1 cellular context compared by ENCODE assay signal in the genomic region with DNA sequence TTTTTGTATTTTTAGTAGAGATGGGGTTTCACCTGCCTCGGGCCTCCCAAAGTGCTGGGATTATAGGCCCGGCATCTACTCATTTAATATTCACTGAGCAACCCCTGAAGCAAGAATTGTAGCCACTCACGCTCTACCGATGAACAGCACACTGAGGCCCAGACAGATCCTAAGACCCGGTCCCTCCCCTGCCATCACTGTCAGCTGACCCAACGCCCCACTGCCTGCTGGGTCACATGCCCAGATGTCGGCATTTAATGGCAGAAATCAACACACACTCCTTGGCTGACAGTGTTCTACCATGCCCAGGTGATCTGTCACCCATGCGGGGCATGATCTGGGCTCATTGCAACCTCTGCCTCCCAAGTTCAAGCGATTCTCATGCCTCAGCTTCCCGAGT.
A peak's percentile ranks its signal among the peaks of the same experiment; 100 is the strongest.
TF ChIP-seq lines count a peak whose summit lies in the region.

No MANE protein-coding gene starts in this region.

TF ChIP-seq in HepG2, 621 proteins besides CTCF, POLR2A, EP300 and RAD21:
- TF ChIP-seq SMAD3 (CRISPR knock-in tag; IDR thresholded peaks at IDR 0.05) (no peak), ZBTB38 (CRISPR knock-in tag; IDR thresholded peaks at IDR 0.05) (peak; percentile 64; the same call in 1 of the 2 replicates), ZFP36 (IDR thresholded peaks at IDR 0.05; ENCODE audit: borderline replicate concordance, low read depth, low read length, partially characterized antibody) (no peak), ZNF10 (CRISPR knock-in tag; IDR thresholded peaks at IDR 0.05; ENCODE audit: borderline replicate concordance, low read depth) (no peak), SPEN (CRISPR knock-in tag; IDR thresholded peaks at IDR 0.05; ENCODE audit: low read depth) (0 out of 2 replicates have a peak, but pooled peaks have one; percentile 14), EEA1 (CRISPR knock-in tag; IDR thresholded peaks at IDR 0.05; ENCODE audit: borderline replicate concordance) (0 out of 2 replicates have a peak, but pooled peaks have one; percentile 28), MTA3 (CRISPR knock-in tag; IDR thresholded peaks at IDR 0.05) (no peak), ZNF264 (CRISPR knock-in tag; IDR thresholded peaks at IDR 0.05) (0 out of 2 replicates have a peak, but pooled peaks have one; percentile 3), SP4 (CRISPR knock-in tag; IDR thresholded peaks at IDR 0.05) (no peak), GLI4 (CRISPR knock-in tag; IDR thresholded peaks at IDR 0.05; ENCODE audit: borderline replicate concordance) (0 out of 2 replicates have a peak, but pooled peaks have one; percentile 41), FOXK1 (CRISPR knock-in tag; IDR thresholded peaks at IDR 0.05; ENCODE audit: borderline replicate concordance, low read depth) (no peak), CBFB (CRISPR knock-in tag; IDR thresholded peaks at IDR 0.05) (no peak), ZNF83 (CRISPR knock-in tag; IDR thresholded peaks at IDR 0.05; ENCODE audit: borderline replicate concordance) (0 out of 2 replicates have a peak, but pooled peaks have one; percentile 39)
- TF ChIP-seq, protein P1, sequence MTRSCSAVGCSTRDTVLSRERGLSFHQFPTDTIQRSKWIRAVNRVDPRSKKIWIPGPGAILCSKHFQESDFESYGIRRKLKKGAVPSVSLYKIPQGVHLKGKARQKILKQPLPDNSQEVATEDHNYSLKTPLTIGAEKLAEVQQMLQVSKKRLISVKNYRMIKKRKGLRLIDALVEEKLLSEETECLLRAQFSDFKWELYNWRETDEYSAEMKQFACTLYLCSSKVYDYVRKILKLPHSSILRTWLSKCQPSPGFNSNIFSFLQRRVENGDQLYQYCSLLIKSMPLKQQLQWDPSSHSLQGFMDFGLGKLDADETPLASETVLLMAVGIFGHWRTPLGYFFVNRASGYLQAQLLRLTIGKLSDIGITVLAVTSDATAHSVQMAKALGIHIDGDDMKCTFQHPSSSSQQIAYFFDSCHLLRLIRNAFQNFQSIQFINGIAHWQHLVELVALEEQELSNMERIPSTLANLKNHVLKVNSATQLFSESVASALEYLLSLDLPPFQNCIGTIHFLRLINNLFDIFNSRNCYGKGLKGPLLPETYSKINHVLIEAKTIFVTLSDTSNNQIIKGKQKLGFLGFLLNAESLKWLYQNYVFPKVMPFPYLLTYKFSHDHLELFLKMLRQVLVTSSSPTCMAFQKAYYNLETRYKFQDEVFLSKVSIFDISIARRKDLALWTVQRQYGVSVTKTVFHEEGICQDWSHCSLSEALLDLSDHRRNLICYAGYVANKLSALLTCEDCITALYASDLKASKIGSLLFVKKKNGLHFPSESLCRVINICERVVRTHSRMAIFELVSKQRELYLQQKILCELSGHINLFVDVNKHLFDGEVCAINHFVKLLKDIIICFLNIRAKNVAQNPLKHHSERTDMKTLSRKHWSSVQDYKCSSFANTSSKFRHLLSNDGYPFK (CRISPR knock-in tag; IDR thresholded peaks at IDR 0.05; ENCODE audit: borderline replicate concordance), result 0 out of 2 replicates have a peak, but pooled peaks have one; percentile 6
- TF ChIP-seq, protein P2, sequence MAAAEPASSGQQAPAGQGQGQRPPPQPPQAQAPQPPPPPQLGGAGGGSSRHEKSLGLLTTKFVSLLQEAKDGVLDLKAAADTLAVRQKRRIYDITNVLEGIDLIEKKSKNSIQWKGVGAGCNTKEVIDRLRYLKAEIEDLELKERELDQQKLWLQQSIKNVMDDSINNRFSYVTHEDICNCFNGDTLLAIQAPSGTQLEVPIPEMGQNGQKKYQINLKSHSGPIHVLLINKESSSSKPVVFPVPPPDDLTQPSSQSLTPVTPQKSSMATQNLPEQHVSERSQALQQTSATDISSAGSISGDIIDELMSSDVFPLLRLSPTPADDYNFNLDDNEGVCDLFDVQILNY (CRISPR knock-in tag; conservative IDR thresholded peaks at IDR 0.05), result no peak
- TF ChIP-seq, protein P3, sequence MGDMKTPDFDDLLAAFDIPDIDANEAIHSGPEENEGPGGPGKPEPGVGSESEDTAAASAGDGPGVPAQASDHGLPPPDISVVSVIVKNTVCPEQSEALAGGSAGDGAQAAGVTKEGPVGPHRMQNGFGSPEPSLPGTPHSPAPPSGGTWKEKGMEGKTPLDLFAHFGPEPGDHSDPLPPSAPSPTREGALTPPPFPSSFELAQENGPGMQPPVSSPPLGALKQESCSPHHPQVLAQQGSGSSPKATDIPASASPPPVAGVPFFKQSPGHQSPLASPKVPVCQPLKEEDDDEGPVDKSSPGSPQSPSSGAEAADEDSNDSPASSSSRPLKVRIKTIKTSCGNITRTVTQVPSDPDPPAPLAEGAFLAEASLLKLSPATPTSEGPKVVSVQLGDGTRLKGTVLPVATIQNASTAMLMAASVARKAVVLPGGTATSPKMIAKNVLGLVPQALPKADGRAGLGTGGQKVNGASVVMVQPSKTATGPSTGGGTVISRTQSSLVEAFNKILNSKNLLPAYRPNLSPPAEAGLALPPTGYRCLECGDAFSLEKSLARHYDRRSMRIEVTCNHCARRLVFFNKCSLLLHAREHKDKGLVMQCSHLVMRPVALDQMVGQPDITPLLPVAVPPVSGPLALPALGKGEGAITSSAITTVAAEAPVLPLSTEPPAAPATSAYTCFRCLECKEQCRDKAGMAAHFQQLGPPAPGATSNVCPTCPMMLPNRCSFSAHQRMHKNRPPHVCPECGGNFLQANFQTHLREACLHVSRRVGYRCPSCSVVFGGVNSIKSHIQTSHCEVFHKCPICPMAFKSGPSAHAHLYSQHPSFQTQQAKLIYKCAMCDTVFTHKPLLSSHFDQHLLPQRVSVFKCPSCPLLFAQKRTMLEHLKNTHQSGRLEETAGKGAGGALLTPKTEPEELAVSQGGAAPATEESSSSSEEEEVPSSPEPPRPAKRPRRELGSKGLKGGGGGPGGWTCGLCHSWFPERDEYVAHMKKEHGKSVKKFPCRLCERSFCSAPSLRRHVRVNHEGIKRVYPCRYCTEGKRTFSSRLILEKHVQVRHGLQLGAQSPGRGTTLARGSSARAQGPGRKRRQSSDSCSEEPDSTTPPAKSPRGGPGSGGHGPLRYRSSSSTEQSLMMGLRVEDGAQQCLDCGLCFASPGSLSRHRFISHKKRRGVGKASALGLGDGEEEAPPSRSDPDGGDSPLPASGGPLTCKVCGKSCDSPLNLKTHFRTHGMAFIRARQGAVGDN (CRISPR knock-in tag; IDR thresholded peaks at IDR 0.05), result peak; percentile 7; the same call in 1 of the 2 replicates
